ENCODE assay signal across 14 cellular contexts in genomic region chr6:6332873-6333272, GRCh38. TPM values are rescaled to one million over a fixed set of nuclear protein-coding genes. Genes with fewer than 3 reads are reported as not detected.
DNase-seq lines count a peak whose midpoint lies in the region; ATAC-seq and TF ChIP-seq lines count a peak whose summit lies in the region.
"Had no signal": no experiment of that assay in that cellular context is flagged by ENCODE, and none has a peak within 500 bp of the region (broad histone marks: within the 10 kb centered on the region; RNA-seq: fewer than 3 reads in every experiment).

No MANE protein-coding gene starts in this region.

- H3K27ac Mint-ChIP-seq in stimulated activated naive B cell treated with anti-CD40 and anti-IgM and Interleukin-4, amounts not matched to agents 10 μg/mL and 1 μg/mL and 100 μg/mL, for 72 hours = peak overlapping the region; percentile 33
- H3K27ac Mint-ChIP-seq: activated naive CD8-positive, alpha-beta T cell; effector memory CD8-positive, alpha-beta T cell had no signal

- no peak overlapping the region for H3K9ac ChIP-seq in SK-N-SH

- H3K4me3 ChIP-seq in SK-N-SH (ENCODE audit: low read depth in 2 of 2, low read length in 1 of 2) = no peak overlapping the region
- H3K4me3 ChIP-seq: skin epidermis had no signal

- peak overlapping the region; percentile 8; the same call in 1 of the 2 replicates for H3K4me2 ChIP-seq in SK-N-SH

- H3K27me3 ChIP-seq in SK-N-SH (ENCODE audit: insufficient read depth) = no peaks in the 10 kb centered on the region

- no peak for ATAC-seq in SK-N-SH treated with all-trans-retinoic acid at 6 μM for 48 hours
- peak; percentile 29 for ATAC-seq in HG02642 (IDR thresholded peaks at IDR 0.05; ENCODE audit: poor library complexity, unreplicated experiment)
- peak; percentile 27 for ATAC-seq in HG03521 (IDR thresholded peaks at IDR 0.05; ENCODE audit: unreplicated experiment)
- ATAC-seq in stimulated activated naive B cell treated with anti-CD40 and anti-IgM and Interleukin-4, amounts not matched to agents 10 μg/mL and 1 μg/mL and 100 μg/mL, for 72 hours (replicated peaks) = peak; percentile 31 to 48
- ATAC-seq: effector memory CD8-positive, alpha-beta T cell had no signal

- no peaks in the 10 kb centered on the region for H4K20me1 ChIP-seq in SK-N-SH (ENCODE audit: insufficient read depth)

- TF ChIP-seq CTCF in SK-N-SH (IDR thresholded peaks at IDR 0.05) = no peak

- no peaks in the 10 kb centered on the region for H3K36me3 ChIP-seq in SK-N-SH (replicated peaks in 1 of 2; ENCODE audit: control insufficient read depth in 1 of 2, insufficient read depth in 2 of 2, low read length in 1 of 2)

- POLR2A ChIA-PET in SK-N-SH (lab: Yijun Ruan, JAX) = no interaction called here

- no peaks in the 10 kb centered on the region; a peak in 1 of 4 replicates for H3K4me1 ChIP-seq in SK-N-SH (ENCODE audit: control insufficient read depth in 1 of 2, insufficient read depth in 2 of 2, low read depth in 1 of 2, low read length in 1 of 2)

- CTCF ChIA-PET in SK-N-SH (lab: Yijun Ruan, JAX) = interaction anchor here (1.4 kb wide), 1 partner anchor 18 kb away, joined by 3 read pairs; no protein-coding TSS in a partner anchor

- no peak overlapping the region for H2AFZ ChIP-seq in SK-N-SH (ENCODE audit: low read depth)

- H3K4me1 Mint-ChIP-seq in stimulated activated naive B cell treated with anti-CD40 and anti-IgM and Interleukin-4, amounts not matched to agents 10 μg/mL and 1 μg/mL and 100 μg/mL, for 72 hours = peaks cover 34 to 46% of the 10 kb centered on the region in 2 donors

- no peaks in the 10 kb centered on the region for H3K79me2 ChIP-seq in SK-N-SH (ENCODE audit: insufficient read depth)

- no peaks in the 10 kb centered on the region for H3K27me3 Mint-ChIP-seq in stimulated activated naive B cell treated with anti-CD40 and anti-IgM and Interleukin-4, amounts not matched to agents 10 μg/mL and 1 μg/mL and 100 μg/mL, for 72 hours
- H3K27me3 Mint-ChIP-seq: activated naive CD8-positive, alpha-beta T cell had no signal

- no peak overlapping the region for H3K27ac ChIP-seq in SK-N-SH (ENCODE audit: low read depth in 2 of 2, low read length in 1 of 2)

- DNase-seq in SK-N-SH (no peak), NCI-H82 (lab: John Stamatoyannopoulos, UW) (no peak)
- DNase-seq in stimulated activated naive B cell treated with anti-CD40 and anti-IgM and Interleukin-4, amounts not matched to agents 10 μg/mL and 1 μg/mL and 100 μg/mL, for 72 hours = no peak
- no peak for DNase-seq in activated effector memory CD4-positive, alpha-beta T cell treated with Interleukin-2 at 50 U/mL for 16 hours
- no peak for DNase-seq in activated T-cell treated with anti-CD3 and anti-CD28 coated beads, Interleukin-2, amount 50 U/mL, for 48 hours
- DNase-seq: activated CD4-positive, CD25-positive, alpha-beta regulatory T cell treated with anti-CD3 and anti-CD28 coated beads, Interleukin-2, amount 50 U/mL, for 72 hours; effector memory CD8-positive, alpha-beta T cell; NCI-H1048; stimulated activated CD8-positive, alpha-beta memory T cell treated with anti-CD3 and anti-CD28 coated beads, Interleukin-4, amount 100 ng/mL, for 48 hours had no signal

- H3K9me2 ChIP-seq in SK-N-SH = no peaks in the 10 kb centered on the region

- TF ChIP-seq RAD21 in SK-N-SH (IDR thresholded peaks at IDR 0.05; ENCODE audit: low read length) = no peak

- peak overlapping the region in 1 of 2 donors; percentile 57 for H3K4me3 Mint-ChIP-seq in stimulated activated naive B cell treated with anti-CD40 and anti-IgM and Interleukin-4, amounts not matched to agents 10 μg/mL and 1 μg/mL and 100 μg/mL, for 72 hours
- H3K4me3 Mint-ChIP-seq: activated naive CD8-positive, alpha-beta T cell; effector memory CD8-positive, alpha-beta T cell had no signal

- H3K9me3 ChIP-seq in SK-N-SH = no peaks in the 10 kb centered on the region

- no peak for TF ChIP-seq EP300 in SK-N-SH (IDR thresholded peaks at IDR 0.05; ENCODE audit: borderline replicate concordance in 1 of 2, low read depth in 1 of 2, low read length in 1 of 2)

- 69% methylated on average over 2 of the region's 2 CpGs for WGBS in SK-N-SH (ENCODE audit: low lambda C conversion rate)

- H3F3A ChIP-seq in SK-N-SH (replicated peaks; ENCODE audit: insufficient read depth) = peaks cover 4% of the 10 kb centered on the region

- no peaks in the 10 kb centered on the region for H3K9me3 Mint-ChIP-seq in stimulated activated naive B cell treated with anti-CD40 and anti-IgM and Interleukin-4, amounts not matched to agents 10 μg/mL and 1 μg/mL and 100 μg/mL, for 72 hours
- H3K9me3 Mint-ChIP-seq: effector memory CD8-positive, alpha-beta T cell had no signal

- no peaks in the 10 kb centered on the region for H3K36me3 Mint-ChIP-seq in stimulated activated naive B cell treated with anti-CD40 and anti-IgM and Interleukin-4, amounts not matched to agents 10 μg/mL and 1 μg/mL and 100 μg/mL, for 72 hours
- H3K36me3 Mint-ChIP-seq: activated naive CD8-positive, alpha-beta T cell had no signal

TF ChIP-seq in SK-N-SH, 30 proteins besides CTCF, POLR2A, EP300 and RAD21:
- TF ChIP-seq EZH2phosphoT487 (IDR thresholded peaks at IDR 0.05; ENCODE audit: borderline replicate concordance, low read depth) (no peak), REST (IDR thresholded peaks at IDR 0.05; ENCODE audit: low read depth, low read length) (no peak), RCOR1 (IDR thresholded peaks at IDR 0.05; ENCODE audit: low read length) (no peak), FOXM1 (IDR thresholded peaks at IDR 0.05; ENCODE audit: low read depth) (no peak)

TF ChIP-seq in SK-N-SH treated with all-trans-retinoic acid at 6 μM for 48 hours, 23 proteins besides CTCF, POLR2A, EP300 and RAD21:
- TF ChIP-seq ZFP3 (CRISPR knock-in tag; IDR thresholded peaks at IDR 0.05) (no peak), POU6F1 (CRISPR knock-in tag; IDR thresholded peaks at IDR 0.05; ENCODE audit: borderline replicate concordance, low read depth) (no peak)
TF ChIP-seq in SK-N-SH treated with all-trans-retinoic acid at 6 μM for 48 hours: peak in this region for 0.

RNA-seq across cellular contexts. Expression of gene F13A1, which starts 12.4 kb away (rescaled TPM):
- not detected in 2 replicates for polyA plus RNA-seq in SK-N-SH (2012; rRNA removed)
- polyA plus RNA-seq in SK-N-SH (2012; cell fraction: cytosol; rRNA removed) = not detected in 2 replicates
- polyA plus RNA-seq in SK-N-SH (2012; cell fraction: nucleus; rRNA removed) = not detected in 2 replicates
